8 cellular contexts compared by ENCODE assay signal in genomic region chr1:173865468-173866164, GRCh38. TPM values are rescaled to one million over a fixed set of nuclear protein-coding genes. Genes with fewer than 3 reads are reported as not detected.
DNase-seq lines count a peak whose midpoint lies in the region; ATAC-seq and TF ChIP-seq lines count a peak whose summit lies in the region.

No MANE protein-coding gene starts in this region.

- H2BK120ac ChIP-seq in neuronal stem cell (ENCODE audit: low read depth, low read length) = no peak overlapping the region

- no peak overlapping the region for H4K91ac ChIP-seq in neuronal stem cell (ENCODE audit: low read depth, low read length, poor library complexity)

- H2AFZ ChIP-seq in OCI-LY3 (ENCODE audit: low read depth, low read length) (no peak overlapping the region), neuronal stem cell (ENCODE audit: low read length) (no peak overlapping the region)

- H3K4ac ChIP-seq in neuronal stem cell (ENCODE audit: low read length) = no peak overlapping the region

- no peak overlapping the region for H3K14ac ChIP-seq in neuronal stem cell (ENCODE audit: low read length)

- H4K8ac ChIP-seq in neuronal stem cell (ENCODE audit: low read depth, low read length) = no peak overlapping the region

- no CpG with 5 or more reads among the region's 4 CpGs for WGBS in neuronal stem cell (ENCODE audit: extremely low coverage in 2 of 2, insufficient read length in 2 of 2, insufficient replicate concordance in 1 of 2), 2 donors
- WGBS in aorta, 2 donors = 38 to 41% methylated on average over 4 of the region's 4 CpGs

- H3K18ac ChIP-seq in neuronal stem cell (ENCODE audit: low read length) = no peak overlapping the region

- H2BK12ac ChIP-seq in neuronal stem cell (ENCODE audit: low read length) = no peak overlapping the region

- no peak for TF ChIP-seq CTCF in GM12864 (IDR thresholded peaks at IDR 0.05; ENCODE audit: low read depth, low read length, missing control alignments)
- TF ChIP-seq CTCF in OCI-LY3 (IDR thresholded peaks at IDR 0.05; ENCODE audit: low read depth, low read length) = no peak
- no peak for TF ChIP-seq CTCF in ascending aorta (IDR thresholded peaks at IDR 0.05)

- no peak overlapping the region for H2AK5ac ChIP-seq in neuronal stem cell (ENCODE audit: low read depth, low read length)

- intact Hi-C loops in aorta (cut with DNase I) = loop anchor here in 1 of 2 donors (5.0 to 10.0 kb wide), 3 partner anchors 151 to 388 kb away; partner anchors contain the start of genes KLHL20, PRDX6 and RC3H1
- intact Hi-C loops in ascending aorta (cut with DNase I) = loop anchor here (2.0 to 10.0 kb wide), 4 partner anchors 293 to 1333 kb away; partner anchors contain the start of genes KIAA0040, MRPS14, RABGAP1L and SUCO

- no peak for ATAC-seq in aorta (ENCODE audit: low FRiP score)

- H3K27ac ChIP-seq in OCI-LY3 (ENCODE audit: low read length) (peak overlapping the region; percentile 82), neuronal stem cell (replicated peaks; ENCODE audit: low read length) (no peak overlapping the region), aorta (ENCODE audit: low read depth in 1 of 2, low read length in 2 of 2) (peak overlapping the region in 1 of 2 donors; percentile 14), ascending aorta (no peak overlapping the region)
- H3K27ac ChIP-seq in effector memory CD4-positive, alpha-beta T cell (ENCODE audit: insufficient read depth, low read length, poor library complexity, severe bottlenecking) = peak overlapping the region; percentile 26

- peaks cover 43% of the 10 kb centered on the region for H4K20me1 ChIP-seq in OCI-LY3 (ENCODE audit: insufficient read depth, low read length)

- H3K4me2 ChIP-seq in OCI-LY3 (ENCODE audit: low read length) (peak overlapping the region; percentile 95), neuronal stem cell (ENCODE audit: insufficient read depth, low read length, poor library complexity, severe bottlenecking) (peak overlapping the region; percentile 89)

- DNase-seq in GM12864 (ENCODE audit: low read depth) (no peak), neuronal stem cell (ENCODE audit: low spot score) (no peak), aorta (no peak), ascending aorta (ENCODE audit: low spot score in 2 of 2) (no peak), anterior cingulate cortex (lab: John Stamatoyannopoulos, UW) (no peak), NCI-H2107 treated with DMSO at 0.1 percent for 48 hours (lab: John Stamatoyannopoulos, UW; ENCODE audit: unreplicated experiment) (no peak)
- no peak for DNase-seq in effector memory CD4-positive, alpha-beta T cell

- no peaks in the 10 kb centered on the region for H3K9me3 ChIP-seq in OCI-LY3 (ENCODE audit: insufficient read depth, low read length)
- no peaks in the 10 kb centered on the region for H3K9me3 ChIP-seq in effector memory CD4-positive, alpha-beta T cell (ENCODE audit: control insufficient read depth, low read length)
- no peaks in the 10 kb centered on the region for H3K9me3 ChIP-seq in neuronal stem cell (replicated peaks in 1 of 2; ENCODE audit: control insufficient read depth in 2 of 2, insufficient read depth in 1 of 2, low read depth in 1 of 2, low read length in 2 of 2)
- H3K9me3 ChIP-seq in aorta (ENCODE audit: control insufficient read depth, low read length) = no peaks in the 10 kb centered on the region
- H3K9me3 ChIP-seq in ascending aorta = no peaks in the 10 kb centered on the region

- H3K23ac ChIP-seq in neuronal stem cell (ENCODE audit: low read depth, low read length, poor library complexity) = no peak overlapping the region

- H3K79me2 ChIP-seq in OCI-LY3 (ENCODE audit: low read length) = peaks cover 37% of the 10 kb centered on the region

- no peak overlapping the region for H2BK15ac ChIP-seq in neuronal stem cell (ENCODE audit: low read length)

- no peaks in the 10 kb centered on the region for H3K27me3 ChIP-seq in OCI-LY3 (ENCODE audit: low read depth, low read length)
- no peaks in the 10 kb centered on the region for H3K27me3 ChIP-seq in effector memory CD4-positive, alpha-beta T cell (replicated peaks; ENCODE audit: control insufficient read depth, insufficient read depth, low read length, poor library complexity, severe bottlenecking)
- no peaks in the 10 kb centered on the region for H3K27me3 ChIP-seq in neuronal stem cell (ENCODE audit: control insufficient read depth in 3 of 3, insufficient read depth in 3 of 3, low read depth in 1 of 3, low read length in 3 of 3)
- H3K27me3 ChIP-seq in aorta (ENCODE audit: control insufficient read depth in 1 of 2, insufficient read depth in 2 of 2, low read length in 1 of 2) = no peaks in the 10 kb centered on the region
- H3K27me3 ChIP-seq in ascending aorta = no peaks in the 10 kb centered on the region

- H3K36me3 ChIP-seq in OCI-LY3 (replicated peaks; ENCODE audit: low read depth, low read length) = peaks cover 52% of the 10 kb centered on the region
- peaks cover 35% of the 10 kb centered on the region for H3K36me3 ChIP-seq in effector memory CD4-positive, alpha-beta T cell (ENCODE audit: control insufficient read depth, insufficient read depth, low read length)
- peaks cover 17 to 70% of the 10 kb centered on the region in 2 donors for H3K36me3 ChIP-seq in neuronal stem cell (replicated peaks in 1 of 2; ENCODE audit: control insufficient read depth in 2 of 2, insufficient read depth in 2 of 2, low read length in 2 of 2)
- peaks cover 1 to 3% of the 10 kb centered on the region in 2 donors for H3K36me3 ChIP-seq in aorta (ENCODE audit: control insufficient read depth in 1 of 2, insufficient read depth in 2 of 2, low read length in 1 of 2)
- peaks cover 35 to 60% of the 10 kb centered on the region in 2 donors for H3K36me3 ChIP-seq in ascending aorta

- H2BK5ac ChIP-seq in neuronal stem cell (ENCODE audit: low read length) = no peak overlapping the region

- H3K4me3 ChIP-seq in GM12864 (ENCODE audit: low read depth, low read length) (peak overlapping the region; percentile 93), OCI-LY3 (ENCODE audit: low read length) (peak overlapping the region; percentile 90), neuronal stem cell (ENCODE audit: low read length in 2 of 2) (peak overlapping the region in 1 of 2 donors; percentile 97), aorta (ENCODE audit: low read length in 2 of 2) (no peak overlapping the region), ascending aorta (peak overlapping the region in 1 of 2 donors; percentile 85)
- no peak overlapping the region for H3K4me3 ChIP-seq in effector memory CD4-positive, alpha-beta T cell (ENCODE audit: insufficient read depth, low read depth, low read length, poor library complexity, severe bottlenecking)

- H3K9ac ChIP-seq in OCI-LY3 (ENCODE audit: low read length) = peak overlapping the region; percentile 90
- no peak overlapping the region for H3K9ac ChIP-seq in neuronal stem cell (ENCODE audit: low read depth, low read length, poor library complexity)

- H3K4me1 ChIP-seq in OCI-LY3 (ENCODE audit: low read length) = peaks cover 53% of the 10 kb centered on the region
- H3K4me1 ChIP-seq in effector memory CD4-positive, alpha-beta T cell (ENCODE audit: control insufficient read depth, insufficient read depth, low read length, poor library complexity, severe bottlenecking) = peaks cover 33% of the 10 kb centered on the region
- H3K4me1 ChIP-seq in neuronal stem cell (ENCODE audit: control insufficient read depth in 2 of 2, insufficient read depth in 1 of 2, low read depth in 1 of 2, low read length in 2 of 2) = peaks cover 4 to 11% of the 10 kb centered on the region in 2 donors
- H3K4me1 ChIP-seq in aorta (ENCODE audit: control insufficient read depth in 1 of 2, insufficient read depth in 2 of 2, low read length in 2 of 2) = peaks cover 0 to 4% of the 10 kb centered on the region in 2 donors
- H3K4me1 ChIP-seq in ascending aorta = peaks cover 4 to 10% of the 10 kb centered on the region in 2 donors

- no peaks in the 10 kb centered on the region for H3K79me1 ChIP-seq in neuronal stem cell (ENCODE audit: low read depth, low read length)

RNA-seq across cellular contexts. Expression of gene GAS5, which starts 2.2 kb away (rescaled TPM):
- polyA plus RNA-seq in neuronal stem cell (2013, experiment 1 of 2) = 477 TPM
- 503 TPM for polyA plus RNA-seq in neuronal stem cell (2013, experiment 2 of 2)
- total RNA-seq in aorta (100 to 1,000 TPM; 201 to 307 TPM), ascending aorta (149 TPM)
- polyA plus RNA-seq in aorta = 100 to 1,000 TPM; 382 to 898 TPM

RNA-seq across cellular contexts. Expression of gene ZBTB37, which starts 2.6 kb away (rescaled TPM):
- polyA plus RNA-seq in neuronal stem cell (2013, experiment 1 of 2) = 3.4 TPM
- 3.7 TPM for polyA plus RNA-seq in neuronal stem cell (2013, experiment 2 of 2)
- 10 to 100 TPM; 14.2 to 19.9 TPM for total RNA-seq in aorta
- 1 to 10 TPM in 1 of 2 donors, under 1 TPM in 1; 0.63 to 1.9 TPM for polyA plus RNA-seq in aorta
- total RNA-seq in ascending aorta = 5.0 TPM

RNA-seq across cellular contexts. Expression of gene CENPL, which starts 40.9 kb away (rescaled TPM):
- 13.5 TPM for polyA plus RNA-seq in neuronal stem cell (2013, experiment 1 of 2)
- polyA plus RNA-seq in neuronal stem cell (2013, experiment 2 of 2) = 14.0 TPM
- total RNA-seq in aorta (1 to 10 TPM; 4.5 to 4.8 TPM), ascending aorta (0.53 TPM)
- 1 to 10 TPM; 1.9 to 5.9 TPM for polyA plus RNA-seq in aorta

RNA-seq across cellular contexts. Expression of gene DARS2, which starts 41.1 kb away (rescaled TPM):
- polyA plus RNA-seq in neuronal stem cell (2013, experiment 1 of 2) = 16.5 TPM
- 17.2 TPM for polyA plus RNA-seq in neuronal stem cell (2013, experiment 2 of 2)
- total RNA-seq in aorta (1 to 10 TPM; 8.6 to 10.0 TPM), ascending aorta (12.1 TPM)
- polyA plus RNA-seq in aorta = 1 to 10 TPM; 2.0 to 3.6 TPM

RNA-seq across cellular contexts. Expression of gene SERPINC1, which starts 51.5 kb away (rescaled TPM):
- polyA plus RNA-seq in neuronal stem cell (2013, experiment 1 of 2) = 0.13 TPM
- polyA plus RNA-seq in neuronal stem cell (2013, experiment 2 of 2) = 0.04 TPM
- not detected for total RNA-seq in aorta
- polyA plus RNA-seq in aorta = under 1 TPM in 1 of 2 donors, not detected in 1; 0.25 TPM
- total RNA-seq in ascending aorta = 3.7 TPM

Comparison
In these comparisons a context has a peak if more than half of its experiments do, and no peak if none do; other contexts are left out.
1. H3K4me3 ChIP-seq: peak in GM12864 (single experiment) and OCI-LY3 (single experiment); none in effector memory CD4-positive, alpha-beta T cell (single experiment) and aorta (0 of 2).
2. H3K27ac ChIP-seq: peak in OCI-LY3 (single experiment) and effector memory CD4-positive, alpha-beta T cell (single experiment); none in neuronal stem cell (single experiment) and ascending aorta (0 of 2).